1 cellular context compared by ENCODE assay signal in the genomic region with DNA sequence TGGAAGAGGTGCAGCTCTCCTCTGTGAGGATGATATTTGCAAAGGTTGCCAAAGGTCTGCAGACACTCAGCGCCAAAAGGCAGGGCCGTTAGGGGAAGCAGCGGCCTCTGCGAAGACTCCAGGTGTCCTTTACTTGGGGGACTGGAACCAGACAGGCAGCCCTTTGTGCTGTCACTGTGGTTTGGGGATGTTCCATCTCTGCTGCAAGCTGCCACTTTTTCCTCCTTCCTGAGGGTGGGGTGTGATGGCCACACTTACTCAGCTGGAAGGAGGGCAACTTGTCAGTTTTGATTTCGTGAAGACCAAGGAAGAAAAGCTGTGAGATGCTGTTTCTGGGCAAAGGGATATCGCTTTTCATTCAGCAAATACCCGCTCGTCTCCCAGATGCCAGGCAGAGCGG.
TF ChIP-seq lines count a peak whose summit lies in the region.

No MANE protein-coding gene starts in this region.

TF ChIP-seq in IMR-90, 13 proteins besides CTCF, POLR2A, EP300 and RAD21 (continued from another document):
- TF ChIP-seq USF2 (IDR thresholded peaks at IDR 0.05; ENCODE audit: low read depth, low read length), result no peak
